Comparison of ENCODE assay signal across 8 cellular contexts in the genomic region with DNA sequence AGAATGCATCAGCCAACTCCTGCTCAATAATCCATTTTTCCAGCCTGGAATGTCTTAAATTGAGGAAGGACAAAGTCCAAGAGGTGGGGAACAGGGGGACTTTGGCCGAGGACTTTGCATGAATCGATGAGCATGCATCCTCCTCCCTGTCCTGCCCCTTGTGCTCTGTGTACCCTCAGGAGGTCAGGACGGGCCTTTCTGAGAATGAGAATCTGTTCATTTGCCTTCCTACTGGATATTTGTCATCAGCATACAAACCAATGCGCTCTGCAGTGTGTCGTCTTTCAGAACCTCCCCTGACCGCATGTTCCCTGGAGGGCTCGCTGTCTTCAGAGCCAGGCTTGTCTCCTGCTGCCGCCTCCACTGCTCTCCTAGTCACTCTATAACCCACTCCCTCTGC.
DNase-seq lines count a peak whose midpoint lies in the region; ATAC-seq and TF ChIP-seq lines count a peak whose summit lies in the region.
"Not testable (repeated sequence)": the region's sequence is repeated elsewhere in the genome, so short reads cannot be mapped to it uniquely, and the experiment has no call there.

No MANE protein-coding gene starts in this region.

- not testable (repeated sequence) for H3K36me3 Mint-ChIP-seq in neural crest cell (ENCODE audit: low read depth)

- H2BK12ac ChIP-seq in neuronal stem cell (ENCODE audit: low read length), result not testable (repeated sequence)

- H3K4me3 Mint-ChIP-seq in neural crest cell, result not testable (repeated sequence)

- H3K14ac ChIP-seq in neuronal stem cell (ENCODE audit: low read length), result not testable (repeated sequence)

- H3K27me3 Mint-ChIP-seq in neural crest cell (ENCODE audit: low read depth), result not testable (repeated sequence)

- H3K4me2 ChIP-seq in hepatocyte; neuronal stem cell (ENCODE audit: insufficient read depth, low read length, poor library complexity, severe bottlenecking): not testable (repeated sequence)

- not testable (repeated sequence) for H4K8ac ChIP-seq in neuronal stem cell (ENCODE audit: low read depth, low read length)

- not testable (repeated sequence) for H3K23ac ChIP-seq in neuronal stem cell (ENCODE audit: low read depth, low read length, poor library complexity)

- not testable (repeated sequence) for H3K4me1 ChIP-seq in Peyer's patch; hepatocyte (ENCODE audit: insufficient read depth); mucosa of descending colon (ENCODE audit: low read depth); neuronal stem cell (ENCODE audit: control insufficient read depth in 2 of 2, insufficient read depth in 1 of 2, low read depth in 1 of 2, low read length in 2 of 2); transverse colon
- H3K4me1 ChIP-seq in liver (ENCODE audit: control insufficient read depth in 4 of 4, insufficient read depth in 4 of 4, low read length in 3 of 4), result peaks cover 0 to 10% (median 4%) of the 10 kb centered on the region in 4 donors

- peak overlapping the region; percentile 20 for H3K27ac Mint-ChIP-seq in neural crest cell (ENCODE audit: unreplicated experiment)

- H3K4me3 ChIP-seq in Peyer's patch; hepatocyte; mucosa of descending colon; neuronal stem cell (ENCODE audit: low read length in 2 of 2); transverse colon: not testable (repeated sequence)
- peak overlapping the region; percentile 25 to 67 (median 41) for H3K4me3 ChIP-seq in liver (ENCODE audit: low read depth in 1 of 3, low read length in 3 of 3)

- H3K9ac ChIP-seq in liver (ENCODE audit: low read depth in 1 of 2, low read length in 2 of 2), result peak overlapping the region in 1 of 2 donors; percentile 84
- H3K9ac ChIP-seq in neuronal stem cell (ENCODE audit: low read depth, low read length, poor library complexity), result not testable (repeated sequence)

- 80% methylated on average over 8 of the region's 8 CpGs for WGBS in hepatocyte (ENCODE audit: low lambda C conversion rate, missing lambda C conversion rate)
- WGBS in liver, result 36% methylated on average over 8 of the region's 8 CpGs
- WGBS in neuronal stem cell (ENCODE audit: extremely low coverage in 2 of 2, insufficient read length in 2 of 2, insufficient replicate concordance in 1 of 2), 2 donors, result no CpG with 5 or more reads among the region's 8 CpGs
- WGBS in transverse colon (ENCODE audit: low coverage in 1 of 2), 2 donors, result 57% methylated on average over 8 of the region's 8 CpGs; no CpG with 5 or more reads in 1 of the 2 donors

- not testable (repeated sequence) for H2AK5ac ChIP-seq in neuronal stem cell (ENCODE audit: low read depth, low read length)

- H3K36me3 ChIP-seq in Peyer's patch; hepatocyte (replicated peaks; ENCODE audit: insufficient read depth, low read depth); liver (ENCODE audit: control insufficient read depth in 4 of 4, insufficient read depth in 3 of 4, low read depth in 1 of 4, low read length in 3 of 4); mucosa of descending colon (ENCODE audit: low read depth); neuronal stem cell (replicated peaks in 1 of 2; ENCODE audit: control insufficient read depth in 2 of 2, insufficient read depth in 2 of 2, low read length in 2 of 2); transverse colon: not testable (repeated sequence)

- not testable (repeated sequence) for TF ChIP-seq CTCF in Peyer's patch (IDR thresholded peaks at IDR 0.05); hepatocyte (IDR thresholded peaks at IDR 0.05; ENCODE audit: poor library complexity); liver (IDR thresholded peaks at IDR 0.05; ENCODE audit: low read depth, low read length, missing input control); mucosa of descending colon (IDR thresholded peaks at IDR 0.05); neural crest cell (conservative IDR thresholded peaks at IDR 0.05); transverse colon (IDR thresholded peaks at IDR 0.05)

- H3K18ac ChIP-seq in neuronal stem cell (ENCODE audit: low read length), result not testable (repeated sequence)

- H3K9me3 Mint-ChIP-seq in neural crest cell, result not testable (repeated sequence)

- not testable (repeated sequence) for H4K91ac ChIP-seq in neuronal stem cell (ENCODE audit: low read depth, low read length, poor library complexity)

- H3K9me2 ChIP-seq in hepatocyte (replicated peaks; ENCODE audit: insufficient read depth), result not testable (repeated sequence)

- in situ Hi-C loops in transverse colon (cut with MboI; ENCODE audit: low pct_ligation_motif_present in 1 of 4, low pct_unique_long_range_greater_than_20kb in 1 of 4, low sequenced_read_pairs in 3 of 4), result not testable (repeated sequence)

- H3K27me3 ChIP-seq in Peyer's patch; hepatocyte; liver (ENCODE audit: control insufficient read depth in 4 of 4, insufficient read depth in 4 of 4, low read length in 3 of 4); neuronal stem cell (ENCODE audit: control insufficient read depth in 3 of 3, insufficient read depth in 3 of 3, low read depth in 1 of 3, low read length in 3 of 3); transverse colon: not testable (repeated sequence)

- not testable (repeated sequence) for H3K9me3 ChIP-seq in Peyer's patch; hepatocyte (ENCODE audit: low read depth); liver (ENCODE audit: control insufficient read depth in 4 of 4, low read length in 3 of 4); mucosa of descending colon; neuronal stem cell (replicated peaks in 1 of 2; ENCODE audit: control insufficient read depth in 2 of 2, insufficient read depth in 1 of 2, low read depth in 1 of 2, low read length in 2 of 2); transverse colon

- H2BK5ac ChIP-seq in neuronal stem cell (ENCODE audit: low read length), result not testable (repeated sequence)

- not testable (repeated sequence) for H2BK120ac ChIP-seq in neuronal stem cell (ENCODE audit: low read depth, low read length)

- not testable (repeated sequence) for H2AFZ ChIP-seq in hepatocyte
- peak overlapping the region; percentile 24 for H2AFZ ChIP-seq in neuronal stem cell (ENCODE audit: low read length)

- not testable (repeated sequence) for H3K79me2 ChIP-seq in hepatocyte

- DNase-seq in Peyer's patch, result peak in 2 of 3 donors; percentile 61 to 80
- peak; percentile 21 for DNase-seq in hepatocyte (ENCODE audit: low spot score)
- DNase-seq in left lobe of liver (ENCODE audit: low spot score), result peak; percentile 76
- peak in 1 of 3 donors; percentile 37 for DNase-seq in mucosa of descending colon
- DNase-seq in neural crest cell (ENCODE audit: low read depth, low spot score); neuronal stem cell (ENCODE audit: low spot score): not testable (repeated sequence)
- peak; percentile 30 for DNase-seq in transverse colon

- H4K20me1 ChIP-seq in hepatocyte (ENCODE audit: insufficient read depth, poor library complexity, severe bottlenecking), result not testable (repeated sequence)

- H3K4ac ChIP-seq in neuronal stem cell (ENCODE audit: low read length), result not testable (repeated sequence)

- peak in 1 of 2 donors; percentile 17 for TF ChIP-seq RAD21 in liver (IDR thresholded peaks at IDR 0.05)

- ATAC-seq in left lobe of liver, result peak; percentile 70
- ATAC-seq in mucosa of descending colon, result peak; percentile 98

- intact Hi-C loops in mucosa of descending colon (cut with DNase I, micrococcal nuclease); transverse colon (cut with DNase I; ENCODE audit: low total_unique reads): not testable (repeated sequence)

- H2BK15ac ChIP-seq in neuronal stem cell (ENCODE audit: low read length), result not testable (repeated sequence)

- H3K4me1 Mint-ChIP-seq in neural crest cell, result not testable (repeated sequence)

- H3K79me1 ChIP-seq in neuronal stem cell (ENCODE audit: low read depth, low read length), result not testable (repeated sequence)

- TF ChIP-seq POLR2A in Peyer's patch (IDR thresholded peaks at IDR 0.05); transverse colon (IDR thresholded peaks at IDR 0.05): not testable (repeated sequence)

- peak overlapping the region in 3 of 4 donors; percentile 51 to 86 (median 75) for H3K27ac ChIP-seq in Peyer's patch
- peak overlapping the region; percentile 77 for H3K27ac ChIP-seq in hepatocyte
- H3K27ac ChIP-seq in liver (ENCODE audit: low read depth in 1 of 2, low read length in 2 of 2), result peak overlapping the region; percentile 87 to 90
- not testable (repeated sequence) for H3K27ac ChIP-seq in neuronal stem cell (replicated peaks; ENCODE audit: low read length); transverse colon

- TF ChIP-seq EP300 in transverse colon (IDR thresholded peaks at IDR 0.05; ENCODE audit: low read depth), result not testable (repeated sequence)

TF ChIP-seq in liver, 16 proteins besides CTCF, POLR2A, EP300 and RAD21 (continues in another document):
- peak; percentile 49 for TF ChIP-seq FOXA2 (IDR thresholded peaks at IDR 0.05)
- TF ChIP-seq, protein P1, sequence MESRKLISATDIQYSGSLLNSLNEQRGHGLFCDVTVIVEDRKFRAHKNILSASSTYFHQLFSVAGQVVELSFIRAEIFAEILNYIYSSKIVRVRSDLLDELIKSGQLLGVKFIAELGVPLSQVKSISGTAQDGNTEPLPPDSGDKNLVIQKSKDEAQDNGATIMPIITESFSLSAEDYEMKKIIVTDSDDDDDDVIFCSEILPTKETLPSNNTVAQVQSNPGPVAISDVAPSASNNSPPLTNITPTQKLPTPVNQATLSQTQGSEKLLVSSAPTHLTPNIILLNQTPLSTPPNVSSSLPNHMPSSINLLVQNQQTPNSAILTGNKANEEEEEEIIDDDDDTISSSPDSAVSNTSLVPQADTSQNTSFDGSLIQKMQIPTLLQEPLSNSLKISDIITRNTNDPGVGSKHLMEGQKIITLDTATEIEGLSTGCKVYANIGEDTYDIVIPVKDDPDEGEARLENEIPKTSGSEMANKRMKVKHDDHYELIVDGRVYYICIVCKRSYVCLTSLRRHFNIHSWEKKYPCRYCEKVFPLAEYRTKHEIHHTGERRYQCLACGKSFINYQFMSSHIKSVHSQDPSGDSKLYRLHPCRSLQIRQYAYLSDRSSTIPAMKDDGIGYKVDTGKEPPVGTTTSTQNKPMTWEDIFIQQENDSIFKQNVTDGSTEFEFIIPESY (IDR thresholded peaks at IDR 0.05), result peak; percentile 62
- TF ChIP-seq YY1 (IDR thresholded peaks at IDR 0.05), result peak; percentile 66
- TF ChIP-seq NR2F2 (IDR thresholded peaks at IDR 0.05), result peak; percentile 48
- peak; percentile 78 to 87 for TF ChIP-seq JUND (IDR thresholded peaks at IDR 0.05)
